In the genomic region with DNA sequence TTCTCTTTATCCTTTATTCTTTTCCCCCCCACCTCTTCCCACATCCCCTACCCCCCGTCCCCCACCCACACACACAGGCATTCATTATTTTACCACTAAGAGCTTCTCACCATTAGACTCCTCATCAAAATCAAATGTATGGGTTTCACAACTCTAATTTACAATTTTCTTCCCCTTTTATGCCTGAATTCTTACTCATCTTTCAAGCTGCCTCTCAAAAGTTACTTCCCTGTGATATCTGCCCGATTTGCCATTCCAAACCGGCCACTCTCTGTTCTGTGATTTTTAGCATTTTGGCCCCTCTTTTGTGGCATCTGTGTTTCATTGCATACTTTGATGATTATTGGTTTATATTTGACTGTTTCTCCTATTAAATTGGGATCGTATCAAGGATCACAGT, we compare ENCODE assay signal across 12 cellular contexts.
"Had no signal": no experiment of that assay in that cellular context is flagged by ENCODE, and none has a peak within 500 bp of the region (broad histone marks: within the 10 kb centered on the region; RNA-seq: fewer than 3 reads in every experiment).

No MANE protein-coding gene starts in this region.

- H3K4me1 ChIP-seq: pancreas had no signal

- H3K27me3 Mint-ChIP-seq: activated naive CD4-positive, alpha-beta T cell treated with anti-CD3 and anti-CD28 coated beads, Interleukin-2, amount 10 ng/mL, durations not matched to agents 7 days and 5 days; naive thymus-derived CD8-positive, alpha-beta T cell had no signal

- H3K27ac ChIP-seq: dorsolateral prefrontal cortex, left lung, pancreas had no signal

- H3K9me3 Mint-ChIP-seq: activated naive CD4-positive, alpha-beta T cell treated with anti-CD3 and anti-CD28 coated beads, Interleukin-2, amount 10 ng/mL, durations not matched to agents 7 days and 5 days; naive thymus-derived CD8-positive, alpha-beta T cell; stimulated activated effector memory CD8-positive, alpha-beta T cell treated with anti-CD3 and anti-CD28 coated beads, Interleukin-12 subunit alpha, Interleukin-12 subunit beta, amount 100 ng/mL, for 72 hours had no signal

- H3K9me3 ChIP-seq: left lung, pancreas, sigmoid colon, tibial nerve had no signal

- H3K36me3 ChIP-seq: left lung, pancreas, sigmoid colon, tibial nerve had no signal

- ATAC-seq: naive thymus-derived CD8-positive, alpha-beta T cell; stimulated activated effector memory CD8-positive, alpha-beta T cell treated with anti-CD3 and anti-CD28 coated beads, Interleukin-12 subunit alpha, Interleukin-12 subunit beta, amount 100 ng/mL, for 72 hours had no signal

- H3K27ac Mint-ChIP-seq: activated naive CD4-positive, alpha-beta T cell treated with anti-CD3 and anti-CD28 coated beads, Interleukin-2, amount 10 ng/mL, durations not matched to agents 7 days and 5 days; naive thymus-derived CD8-positive, alpha-beta T cell; stimulated activated effector memory CD8-positive, alpha-beta T cell treated with anti-CD3 and anti-CD28 coated beads, Interleukin-12 subunit alpha, Interleukin-12 subunit beta, amount 100 ng/mL, for 72 hours had no signal

- DNase-seq: activated CD4-positive, alpha-beta T cell treated with anti-CD3 and anti-CD28 coated beads, Interleukin-2, amount 50 U/mL, for 4 hours; activated CD4-positive, CD25-positive, alpha-beta regulatory T cell treated with anti-CD3 and anti-CD28 coated beads, Interleukin-2, amount 50 U/mL, for 72 hours; activated naive CD4-positive, alpha-beta T cell treated with anti-CD3 and anti-CD28 coated beads, Interleukin-2, amount 10 ng/mL, durations not matched to agents 7 days and 5 days; activated T-cell treated with anti-CD3 and anti-CD28 coated beads, Interleukin-2, amount 50 U/mL, for 1 hour; dorsolateral prefrontal cortex; left lung; naive thymus-derived CD8-positive, alpha-beta T cell; pancreas; sigmoid colon; stimulated activated CD4-positive, alpha-beta T cell treated with anti-CD3 and anti-CD28 coated beads, Interleukin-2, amount 100 ng/mL, for 24 hours had no signal

- H3K4me3 ChIP-seq: dorsolateral prefrontal cortex, left lung, pancreas, sigmoid colon, tibial nerve had no signal

- H3K36me3 Mint-ChIP-seq: activated naive CD4-positive, alpha-beta T cell treated with anti-CD3 and anti-CD28 coated beads, Interleukin-2, amount 10 ng/mL, durations not matched to agents 7 days and 5 days; stimulated activated effector memory CD8-positive, alpha-beta T cell treated with anti-CD3 and anti-CD28 coated beads, Interleukin-12 subunit alpha, Interleukin-12 subunit beta, amount 100 ng/mL, for 72 hours had no signal

- H3K4me1 Mint-ChIP-seq: activated naive CD4-positive, alpha-beta T cell treated with anti-CD3 and anti-CD28 coated beads, Interleukin-2, amount 10 ng/mL, durations not matched to agents 7 days and 5 days had no signal

- H3K27me3 ChIP-seq: dorsolateral prefrontal cortex, left lung, pancreas, sigmoid colon, tibial nerve had no signal

- H3K4me3 Mint-ChIP-seq: activated naive CD4-positive, alpha-beta T cell treated with anti-CD3 and anti-CD28 coated beads, Interleukin-2, amount 10 ng/mL, durations not matched to agents 7 days and 5 days; naive thymus-derived CD8-positive, alpha-beta T cell; stimulated activated effector memory CD8-positive, alpha-beta T cell treated with anti-CD3 and anti-CD28 coated beads, Interleukin-12 subunit alpha, Interleukin-12 subunit beta, amount 100 ng/mL, for 72 hours had no signal
